Comparison of ENCODE assay signal across 8 cellular contexts in the genomic region with DNA sequence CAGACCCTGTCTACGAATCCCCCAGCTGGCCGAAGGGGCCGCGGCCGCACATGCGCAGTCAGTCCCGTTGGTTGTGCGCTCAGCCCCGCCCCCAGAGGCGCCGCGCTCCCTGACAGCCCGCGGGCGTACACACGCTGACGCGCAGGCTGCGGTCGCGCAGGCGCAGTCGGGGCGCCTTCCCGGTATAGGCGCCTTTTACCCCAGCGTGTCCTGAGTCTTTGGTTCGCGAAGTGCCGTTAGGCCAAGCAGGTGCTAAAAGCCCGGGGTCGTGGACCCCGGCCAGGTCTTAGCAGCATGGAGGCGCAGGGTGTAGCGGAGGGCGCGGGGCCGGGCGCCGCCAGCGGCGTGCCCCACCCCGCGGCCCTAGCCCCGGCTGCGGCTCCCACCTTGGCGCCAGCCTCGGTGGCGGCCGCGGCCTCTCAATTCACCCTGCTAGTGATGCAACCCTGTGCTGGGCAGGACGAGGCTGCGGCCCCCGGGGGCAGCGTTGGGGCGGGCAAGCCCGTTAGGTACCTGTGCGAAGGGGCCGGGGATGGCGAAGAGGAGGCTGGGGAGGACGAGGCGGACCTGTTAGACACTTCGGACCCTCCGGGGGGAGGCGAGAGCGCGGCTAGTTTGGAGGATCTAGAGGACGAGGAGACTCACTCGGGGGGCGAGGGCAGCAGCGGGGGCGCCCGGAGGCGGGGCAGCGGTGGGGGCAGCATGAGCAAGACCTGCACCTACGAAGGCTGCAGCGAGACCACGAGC. TPM values are rescaled to one million over a fixed set of nuclear protein-coding genes. Genes with fewer than 3 reads are reported as not detected.
A peak's percentile ranks its signal among the peaks of the same experiment; 100 is the strongest.
DNase-seq lines count a peak whose midpoint lies in the region; ATAC-seq and TF ChIP-seq lines count a peak whose summit lies in the region.

A gene with protein sequence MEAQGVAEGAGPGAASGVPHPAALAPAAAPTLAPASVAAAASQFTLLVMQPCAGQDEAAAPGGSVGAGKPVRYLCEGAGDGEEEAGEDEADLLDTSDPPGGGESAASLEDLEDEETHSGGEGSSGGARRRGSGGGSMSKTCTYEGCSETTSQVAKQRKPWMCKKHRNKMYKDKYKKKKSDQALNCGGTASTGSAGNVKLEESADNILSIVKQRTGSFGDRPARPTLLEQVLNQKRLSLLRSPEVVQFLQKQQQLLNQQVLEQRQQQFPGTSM (plus strand): TSS at position 159 of the 747 bp plus-strand sequence. CDS start 136 bp downstream, at position 295.

- H3K36me3 Mint-ChIP-seq in immature natural killer cell, result no peaks in the 10 kb centered on the region

- peak within 1 kb of the TSS; percentile 90 to 98 (median 96) for H3K27ac Mint-ChIP-seq in immature natural killer cell

- H3K9me3 Mint-ChIP-seq in immature natural killer cell, result no peaks in the 10 kb centered on the region

- peaks cover 8 to 19% (median 9%) of the 10 kb centered on the region in 3 donors for H3K27me3 Mint-ChIP-seq in immature natural killer cell (ENCODE audit: low read depth in 3 of 3)

- intact Hi-C loops in breast epithelium (cut with DNase I; ENCODE audit: low total_unique reads), result loop anchor here (5.0 kb wide), 1 partner anchor 492 kb away; no protein-coding TSS in a partner anchor

- TF ChIP-seq CTCF in VCaP (conservative IDR thresholded peaks at IDR 0.05), result peak; percentile 14; the same call in 1 of the 2 replicates
- no peak for TF ChIP-seq CTCF in breast epithelium (IDR thresholded peaks at IDR 0.05)

- H3K79me2 ChIP-seq in ACC112 (ENCODE audit: control insufficient read depth, insufficient read depth, low read length, unreplicated experiment), result peaks cover 32% of the 10 kb centered on the region

- peaks cover 13% of the 10 kb centered on the region for H3K4me1 ChIP-seq in ACC112 (ENCODE audit: control insufficient read depth, insufficient read depth, low read length, unreplicated experiment)
- H3K4me1 ChIP-seq in breast epithelium, result peaks cover 0 to 10% of the 10 kb centered on the region in 2 donors

- H3K4me3 ChIP-seq in ACC112 (ENCODE audit: low read depth, low read length) (peak within 1 kb of the TSS; percentile 87), breast epithelium (peak within 1 kb of the TSS; percentile 73 to 87 (median 80))

- DNase-seq in NCI-H2171 treated with DMSO at 0.1 percent for 48 hours (lab: John Stamatoyannopoulos, UW) (peak; percentile 64), breast epithelium (ENCODE audit: low spot score in 2 of 2) (peak; percentile 66 to 70), immature natural killer cell (peak; percentile 90 to 93 (median 92)), smooth muscle cell of the brain vasculature (ENCODE audit: low read depth, low spot score) (peak; percentile 69)

- no peaks in the 10 kb centered on the region for H3K36me3 ChIP-seq in ACC112 (ENCODE audit: insufficient read depth, low read length)
- no peaks in the 10 kb centered on the region for H3K36me3 ChIP-seq in breast epithelium

- TF ChIP-seq POLR2A in GM18526 (IDR thresholded peaks at IDR 0.05; ENCODE audit: extremely low read depth, insufficient read length), result peak; percentile 73
- peak; percentile 29 for TF ChIP-seq POLR2A in breast epithelium (IDR thresholded peaks at IDR 0.05)

- H3K4me1 Mint-ChIP-seq in immature natural killer cell, result peaks cover 36 to 58% of the 10 kb centered on the region in 2 donors

- peak; percentile 88 for ATAC-seq in HG03064 (IDR thresholded peaks at IDR 0.05; ENCODE audit: low read depth, unreplicated experiment)

- peak within 1 kb of the TSS; percentile 94 to 96 (median 95) for H3K4me3 Mint-ChIP-seq in immature natural killer cell

- peak within 1 kb of the TSS; percentile 86 for H2AFZ ChIP-seq in ACC112 (ENCODE audit: low read length, unreplicated experiment)

- H3K27me3 ChIP-seq in ACC112 (ENCODE audit: insufficient read depth, low read length) (no peaks in the 10 kb centered on the region), breast epithelium (no peaks in the 10 kb centered on the region)

- no peak within 1 kb of the TSS for H3K27ac ChIP-seq in ACC112 (ENCODE audit: low read depth, low read length)
- H3K27ac ChIP-seq in VCaP, result peak within 1 kb of the TSS; percentile 82
- H3K27ac ChIP-seq in breast epithelium, result peak within 1 kb of the TSS; percentile 41 to 70

- H3K9me3 ChIP-seq in breast epithelium, result no peaks in the 10 kb centered on the region

RNA-seq across cellular contexts. Expression of the gene that starts here (rescaled TPM):
- 1 to 10 TPM; 3.8 to 6.6 (median 5.9) TPM for total RNA-seq in breast epithelium
- polyA plus RNA-seq in immature natural killer cell, result 1 to 10 TPM; 2.6 to 4.8 (median 4.3) TPM
